ENCODE assay signal across 26 cellular contexts in genomic region chr16:82240111-82240510, GRCh38.
DNase-seq lines count a peak whose midpoint lies in the region; ATAC-seq and TF ChIP-seq lines count a peak whose summit lies in the region.
"Had no signal": no experiment of that assay in that cellular context is flagged by ENCODE, and none has a peak within 500 bp of the region (broad histone marks: within the 10 kb centered on the region; RNA-seq: fewer than 3 reads in every experiment).

No MANE protein-coding gene starts in this region.

- H3K36me3 ChIP-seq in mammary epithelial cell (ENCODE audit: insufficient read depth, low read length), result no peaks in the 10 kb centered on the region
- no peaks in the 10 kb centered on the region for H3K36me3 ChIP-seq in RWPE2 (ENCODE audit: low read depth)
- H3K36me3 ChIP-seq in tibial nerve, result no peaks in the 10 kb centered on the region

- H3K27ac Mint-ChIP-seq in MCF 10A (ENCODE audit: low read depth, unreplicated experiment), result no peak overlapping the region
- H3K27ac Mint-ChIP-seq: B cell; CD8-positive, alpha-beta T cell had no signal

- H3K27me3 Mint-ChIP-seq in MCF 10A (ENCODE audit: insufficient read depth, unreplicated experiment), result peaks cover 76% of the 10 kb centered on the region

- in situ Hi-C loops in mammary epithelial cell (cut with MboI; ENCODE audit: low sequenced_read_pairs in 2 of 2), result loop anchor here in 1 of 2 donors (25.0 kb wide), 1 partner anchor 303 kb away; no protein-coding TSS in a partner anchor

- BruUV-seq in mammary epithelial cell (replicated peaks; lab: Mats Ljungman, UMichigan) (no TSS peak), MCF 10A (replicated peaks; lab: Mats Ljungman, UMichigan) (no TSS peak)

- ATAC-seq in RWPE2 (ENCODE audit: low read depth) (peak; percentile 61; the same call in 1 of the 3 replicates), foreskin keratinocyte (peak; percentile 67), HG02610 (IDR thresholded peaks at IDR 0.05; ENCODE audit: unreplicated experiment) (no peak), GM21723 (IDR thresholded peaks at IDR 0.05; ENCODE audit: unreplicated experiment) (no peak)
- ATAC-seq: CD8-positive, alpha-beta T cell; HCT116 had no signal

- DNase-seq in mammary epithelial cell (peak; percentile 23), MCF 10A (ENCODE audit: unreplicated experiment) (no peak), RWPE2 (ENCODE audit: low spot score) (no peak), foreskin keratinocyte (peak in 1 of 2 donors; percentile 45), putamen (ENCODE audit: low spot score) (no peak), tibial nerve (ENCODE audit: low spot score in 2 of 2) (no peak)
- DNase-seq: Caco-2; CD8-positive, alpha-beta T cell; DMS79; Karpas-422; NCI-H1105; NCI-H1436 treated with DMSO at 0.1 percent for 48 hours; NCI-H187 treated with DMSO at 0.1 percent for 48 hours; NCI-H446; NCI-H524 treated with DMSO at 0.1 percent for 48 hours; NCI-H774; NK-92 treated with Interleukin-12 subunit alpha and Interleukin-12 subunit beta, amount 100 ng/mL, for 24 hours; PC-9; SHP77 had no signal

- peaks cover 2% of the 10 kb centered on the region for H3K27me3 ChIP-seq in mammary epithelial cell (ENCODE audit: insufficient read depth, low read length)
- H3K27me3 ChIP-seq in RWPE2 (ENCODE audit: insufficient read depth, poor library complexity, severe bottlenecking), result no peaks in the 10 kb centered on the region
- peaks cover 17% of the 10 kb centered on the region for H3K27me3 ChIP-seq in foreskin keratinocyte
- H3K27me3 ChIP-seq in tibial nerve, result no peaks in the 10 kb centered on the region

- no peak for TF ChIP-seq POLR2A in tibial nerve (IDR thresholded peaks at IDR 0.05)

- no peak overlapping the region for H2AFZ ChIP-seq in mammary epithelial cell (ENCODE audit: low read depth, low read length)
- H2AFZ ChIP-seq: PC-9 had no signal

- H3K36me3 Mint-ChIP-seq in MCF 10A (ENCODE audit: insufficient read depth, unreplicated experiment), result no peaks in the 10 kb centered on the region
- H3K36me3 Mint-ChIP-seq: CD8-positive, alpha-beta T cell had no signal

- H3K9me3 ChIP-seq in mammary epithelial cell (replicated peaks; ENCODE audit: insufficient read depth, low read length), result no peaks in the 10 kb centered on the region
- no peaks in the 10 kb centered on the region for H3K9me3 ChIP-seq in RWPE2 (ENCODE audit: severe bottlenecking)
- H3K9me3 ChIP-seq in tibial nerve, result peaks cover 0 to 14% (median 3%) of the 10 kb centered on the region in 4 donors
- H3K9me3 ChIP-seq: Caco-2 had no signal

- H3K4me1 Mint-ChIP-seq in MCF 10A (ENCODE audit: insufficient read depth, unreplicated experiment), result no peaks in the 10 kb centered on the region

- dilution Hi-C loops in mammary epithelial cell (cut with HindIII; ENCODE audit: low sequenced_read_pairs), result no loop called here

- H3K4me3 ChIP-seq in mammary epithelial cell (replicated peaks in 1 of 3; ENCODE audit: insufficient read depth in 1 of 3, low read depth in 2 of 3, low read length in 3 of 3) (no peak overlapping the region), RWPE2 (ENCODE audit: severe bottlenecking) (no peak overlapping the region), tibial nerve (no peak overlapping the region)
- H3K4me3 ChIP-seq: PC-9 had no signal

- no peak overlapping the region for H3K4me2 ChIP-seq in mammary epithelial cell (ENCODE audit: insufficient read depth, low read depth, low read length)
- H3K4me2 ChIP-seq: PC-9 had no signal

- POLR2A ChIA-PET in MCF 10A (lab: Yijun Ruan, JAX), result no interaction called here

- TF ChIP-seq CTCF in mammary epithelial cell (conservative IDR thresholded peaks at IDR 0.05 in 1 of 2, IDR thresholded peaks at IDR 0.05 in 1 of 2; ENCODE audit: extremely low read depth in 1 of 2, insufficient read depth in 1 of 2, low read depth in 1 of 2, low read length in 2 of 2) (no peak), MCF 10A (IDR thresholded peaks at IDR 0.05; ENCODE audit: unreplicated experiment) (no peak), RWPE2 (IDR thresholded peaks at IDR 0.05; ENCODE audit: poor library complexity, severe bottlenecking) (no peak), foreskin keratinocyte (conservative IDR thresholded peaks at IDR 0.05) (no peak), tibial nerve (IDR thresholded peaks at IDR 0.05) (no peak)

- TF ChIP-seq EP300 in tibial nerve (IDR thresholded peaks at IDR 0.05), result no peak

- no peaks in the 10 kb centered on the region for H3K79me2 ChIP-seq in mammary epithelial cell (ENCODE audit: insufficient read depth, low read length)

- WGBS in mammary epithelial cell (ENCODE audit: low coverage, missing lambda C conversion rate), result 35% methylated on average over 2 of the region's 2 CpGs
- 64 to 67% methylated on average over 2 of the region's 2 CpGs for WGBS in tibial nerve, 2 donors

- H3K27ac ChIP-seq in mammary epithelial cell (ENCODE audit: insufficient read depth, low read depth, low read length), result no peak overlapping the region
- no peak overlapping the region for H3K27ac ChIP-seq in RWPE2 (ENCODE audit: poor library complexity, severe bottlenecking)
- H3K27ac ChIP-seq in foreskin keratinocyte, result no peak overlapping the region
- no peak overlapping the region for H3K27ac ChIP-seq in tibial nerve
- H3K27ac ChIP-seq: 22Rv1, C4-2B, HL-60, PC-9 had no signal

- no peaks in the 10 kb centered on the region for H3K4me1 ChIP-seq in mammary epithelial cell (ENCODE audit: insufficient read depth, low read length)
- no peaks in the 10 kb centered on the region for H3K4me1 ChIP-seq in RWPE2 (ENCODE audit: insufficient read depth, poor library complexity, severe bottlenecking)
- no peaks in the 10 kb centered on the region for H3K4me1 ChIP-seq in foreskin keratinocyte
- H3K4me1 ChIP-seq in tibial nerve, result no peaks in the 10 kb centered on the region
- H3K4me1 ChIP-seq: Caco-2 had no signal

- no peak overlapping the region for H3K4me3 Mint-ChIP-seq in MCF 10A (ENCODE audit: unreplicated experiment)
- H3K4me3 Mint-ChIP-seq: B cell; CD8-positive, alpha-beta T cell had no signal

- H3K9me3 Mint-ChIP-seq in MCF 10A (ENCODE audit: unreplicated experiment), result peaks cover 9% of the 10 kb centered on the region

- intact Hi-C loops in mammary epithelial cell (cut with micrococcal nuclease) (no loop called here), MCF 10A (cut with micrococcal nuclease) (no loop called here)

- H3K9ac ChIP-seq in mammary epithelial cell (ENCODE audit: insufficient read depth, low read length), result no peak overlapping the region

- CTCF ChIA-PET in mammary epithelial cell (lab: Charles Lee; ENCODE audit: low non-redundant PET), result interaction anchor here (0.5 kb wide), 1 partner anchor 205 kb away, joined by 10 read pairs; the partner anchor contains the start of gene HSD17B2
- CTCF ChIA-PET in MCF 10A (lab: Yijun Ruan, JAX), result interaction anchor here (1.2 to 4.2 kb wide), 3 partner anchors 9 to 400 kb away, joined by 4 to 20 read pairs (median 15); no protein-coding TSS in a partner anchor

- no peaks in the 10 kb centered on the region for H4K20me1 ChIP-seq in mammary epithelial cell (ENCODE audit: insufficient read depth, low read length)

Comparison
In these comparisons a context has a peak if more than half of its experiments do, and no peak if none do; other contexts are left out.
1. ATAC-seq: peak in RWPE2 (single experiment) and foreskin keratinocyte (single experiment); none in HG02610 (single experiment) and GM21723 (single experiment).